ENCODE assay signal across 10 cellular contexts in the genomic region with DNA sequence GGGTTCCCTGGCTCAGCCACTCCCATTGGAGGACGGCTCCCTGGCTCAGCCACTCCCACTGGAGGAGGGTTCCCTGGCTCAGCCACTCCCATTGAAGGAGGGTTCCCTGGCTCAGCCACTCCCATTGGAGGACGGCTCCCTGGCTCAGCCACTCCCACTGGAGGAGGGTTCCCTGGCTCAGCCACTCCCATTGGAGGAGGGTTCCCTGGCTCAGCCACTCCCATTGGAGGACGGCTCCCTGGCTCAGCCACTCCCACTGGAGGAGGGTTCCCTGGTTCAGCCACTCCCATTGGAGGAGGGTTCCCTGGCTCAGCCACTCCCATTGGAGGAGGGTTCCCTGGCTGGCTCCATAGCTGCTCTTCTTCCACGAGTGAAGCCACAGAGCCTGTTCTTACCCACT. TPM values are rescaled to one million over a fixed set of nuclear protein-coding genes. Genes with fewer than 3 reads are reported as not detected.
"Had no signal": no experiment of that assay in that cellular context is flagged by ENCODE, and none has a peak within 500 bp of the region (broad histone marks: within the 10 kb centered on the region; RNA-seq: fewer than 3 reads in every experiment).

No MANE protein-coding gene starts in this region.

RNA-seq across cellular contexts. Expression of a gene that starts 5.3 kb away (rescaled TPM):
- total RNA-seq: activated CD4-positive, alpha-beta memory T cell treated with anti-CD3 and anti-CD28 coated beads, Interleukin-2, amount 10 ng/mL, durations not matched to agents 7 days and 5 days; activated CD4-positive, alpha-beta T cell treated with anti-CD3 and anti-CD28 coated beads for 36 hours; activated CD4-positive, alpha-beta T cell treated with anti-CD3 and anti-CD28 coated beads, Interleukin-2, amount 10 ng/mL, durations not matched to agents 7 days and 5 days; activated CD8-positive, alpha-beta memory T cell treated with anti-CD3 and anti-CD28 coated beads, Interleukin-2, amount 10 ng/mL, durations not matched to agents 7 days and 5 days; activated naive CD8-positive, alpha-beta T cell treated with anti-CD3 and anti-CD28 coated beads, Interleukin-2, amount 10 ng/mL, durations not matched to agents 7 days and 5 days; bronchial epithelial cell; cardiac muscle cell; chondrocyte; T-helper 1 cell treated with Interleukin-12 subunit alpha and Interleukin-12 subunit beta and Interleukin-4 antibody, amounts not matched to agents 30 ng/mL and 1 ng/mL, for 36 hours; T-helper 17 cell had no signal
- polyA plus RNA-seq: cardiac muscle cell had no signal
